Comparison of ENCODE assay signal across 30 cellular contexts in the genomic region with DNA sequence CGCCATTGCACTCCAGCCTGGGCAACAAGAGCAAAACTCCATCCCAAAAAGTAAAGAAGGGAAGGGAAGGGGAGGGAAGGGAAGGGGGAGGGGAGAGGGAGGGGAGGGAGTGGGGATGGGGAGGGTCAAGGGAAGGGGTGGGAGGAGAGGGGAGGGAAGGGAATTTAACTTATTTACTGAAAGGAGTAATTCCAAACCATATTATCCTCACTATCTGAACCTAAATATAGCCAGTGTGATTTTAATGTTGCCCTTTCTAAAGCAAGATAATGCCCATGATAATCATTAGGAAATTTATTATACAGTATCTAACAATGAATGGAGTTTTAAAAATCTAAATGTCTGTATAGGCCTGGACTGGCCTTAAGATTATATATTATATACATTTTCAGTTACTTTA. TPM values are rescaled to one million over a fixed set of nuclear protein-coding genes. Genes with fewer than 3 reads are reported as not detected.
"Had no signal": no experiment of that assay in that cellular context is flagged by ENCODE, and none has a peak within 500 bp of the region (broad histone marks: within the 10 kb centered on the region; RNA-seq: fewer than 3 reads in every experiment).

No MANE protein-coding gene starts in this region.

- H3K9me3 ChIP-seq: stomach, suprapubic skin, testis, thoracic aorta, thyroid gland, tibial artery, tibial nerve, transverse colon, upper lobe of left lung, upper lobe of right lung, uterus, vagina had no signal

- H3K27ac ChIP-seq: stomach, suprapubic skin, testis, thoracic aorta, thyroid gland, tibial artery, tibial nerve, transverse colon, upper lobe of left lung, upper lobe of right lung, uterus, vagina had no signal

- H3K4me3 ChIP-seq: stomach, suprapubic skin, testis, thoracic aorta, thyroid gland, tibial artery, tibial nerve, transverse colon, upper lobe of left lung, upper lobe of right lung, uterus, vagina had no signal

- H3K27me3 ChIP-seq: stomach, suprapubic skin, testis, thyroid gland, tibial artery, tibial nerve, transverse colon, upper lobe of left lung, upper lobe of right lung, uterus, vagina had no signal

- H3K4me1 ChIP-seq: suprapubic skin, testis, thyroid gland, upper lobe of right lung had no signal

- DNase-seq: stimulated activated CD4-positive, alpha-beta T cell treated with anti-CD3 and anti-CD28 coated beads, Interleukin-2, amount 100 ng/mL, for 48 hours; stimulated activated CD4-positive, alpha-beta T cell treated with anti-CD3 and anti-CD28 coated beads, Interleukin-4, amount 100 ng/mL, for 1 hour; stimulated activated CD4-positive, alpha-beta T cell treated with anti-CD3 and anti-CD28 coated beads, Interleukin-4, amount 100 ng/mL, for 24 hours; stimulated activated CD4-positive, alpha-beta T cell treated with anti-CD3 and anti-CD28 coated beads, Interleukin-4, amount 100 ng/mL, for 4 hours; stimulated activated CD8-positive, alpha-beta memory T cell treated with anti-CD3 and anti-CD28 coated beads, Interleukin-4, amount 100 ng/mL, for 48 hours; stimulated activated naive B cell treated with anti-CD40 and anti-IgM and Interleukin-4, amounts not matched to agents 10 μg/mL and 1 μg/mL and 100 μg/mL, for 72 hours; stimulated activated naive CD4-positive, alpha-beta T cell; stimulated activated naive CD4-positive, alpha-beta T cell treated with Interleukin-2 at 50 U/mL for 16 hours; stimulated activated naive CD8-positive, alpha-beta T cell treated with anti-CD3 and anti-CD28 coated beads, Interleukin-15, amount 100 ng/mL, for 72 hours; stimulated activated naive CD8-positive, alpha-beta T cell treated with anti-CD3 and anti-CD28 coated beads, Interleukin-15, Interleukin-2, amounts not matched to agents 100 U/mL and 50 U/mL, for 24 hours; stomach; substantia nigra; testis; thyroid gland; tibial artery; transverse colon; trophoblast cell; upper lobe of left lung; upper lobe of right lung; uterus had no signal

- H3K36me3 ChIP-seq: stomach, suprapubic skin, thyroid gland, tibial artery, transverse colon, upper lobe of left lung, upper lobe of right lung, uterus, vagina had no signal

- ATAC-seq: stimulated activated effector memory CD8-positive, alpha-beta T cell treated with anti-CD3 and anti-CD28 coated beads, Interleukin-12 subunit alpha, Interleukin-12 subunit beta, amount 100 ng/mL, for 72 hours; stimulated activated memory B cell treated with anti-CD40 and anti-IgM and Interleukin-4, amounts not matched to agents 10 μg/mL and 1 μg/mL and 100 μg/mL, for 72 hours; stimulated activated naive B cell treated with anti-CD40 and anti-IgM and Interleukin-4, amounts not matched to agents 10 μg/mL and 1 μg/mL and 100 μg/mL, for 72 hours; stimulated activated naive CD8-positive, alpha-beta T cell treated with anti-CD3 and anti-CD28 coated beads, Interleukin-15, amount 100 ng/mL, for 72 hours; stimulated activated naive CD8-positive, alpha-beta T cell treated with anti-CD3 and anti-CD28 coated beads, Interleukin-15, Interleukin-2, amounts not matched to agents 100 U/mL and 50 U/mL, for 24 hours; upper lobe of right lung had no signal

RNA-seq across cellular contexts. Expression of a gene that starts 8.5 kb away (rescaled TPM):
- total RNA-seq: stomach, subcutaneous adipose tissue, suprapubic skin, temporal lobe, thoracic aorta, thyroid gland, tibial nerve, transverse colon, upper lobe of left lung, upper lobe of right lung, ureter, urinary bladder, uterus, vagina had no signal
- polyA plus RNA-seq: stomach, urinary bladder had no signal

RNA-seq across cellular contexts. Expression of a gene that starts 43.8 kb away (rescaled TPM):
- polyA plus RNA-seq: stomach, urinary bladder had no signal
